In the genomic region with DNA sequence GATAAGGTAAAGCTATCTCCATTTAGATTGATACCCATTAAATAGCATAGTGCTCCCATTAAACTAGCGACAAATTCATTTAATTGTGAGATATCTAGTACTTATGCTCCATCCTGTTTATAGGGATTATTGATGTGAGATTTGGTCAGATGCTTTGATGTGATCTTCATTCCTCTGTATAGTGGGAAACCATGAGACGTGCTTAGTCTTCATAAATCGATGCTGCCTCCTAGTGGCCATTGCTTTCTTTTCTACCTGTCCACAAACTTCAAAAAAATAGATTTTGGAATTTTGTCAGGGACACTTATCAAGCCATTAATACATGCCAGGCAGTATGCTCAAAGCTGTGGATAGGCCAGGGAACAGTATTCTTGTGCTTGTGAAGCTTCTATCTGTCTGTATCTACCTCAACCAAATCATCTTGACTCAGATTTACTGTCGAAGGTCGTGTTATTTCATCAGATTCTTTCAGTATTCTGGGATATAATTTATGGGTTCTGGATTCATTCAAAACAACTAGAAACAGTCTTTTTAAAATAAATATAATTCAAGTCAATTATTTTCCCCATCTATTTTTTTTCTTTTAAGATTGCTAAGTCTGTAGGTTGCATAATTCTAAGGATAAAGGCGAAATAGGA, we compare ENCODE assay signal across 8 cellular contexts. TPM values are rescaled to one million over a fixed set of nuclear protein-coding genes. Genes with fewer than 3 reads are reported as not detected.
DNase-seq lines count a peak whose midpoint lies in the region; ATAC-seq and TF ChIP-seq lines count a peak whose summit lies in the region.

No MANE protein-coding gene starts in this region.

- no peaks in the 10 kb centered on the region for H3K4me1 ChIP-seq in osteoblast (ENCODE audit: insufficient read depth, low read length)

- no peak overlapping the region for H3K27ac ChIP-seq in osteoblast (ENCODE audit: low read depth, low read length)

- H3K36me3 ChIP-seq in osteoblast (ENCODE audit: insufficient read depth, low read length) = peaks cover 14% of the 10 kb centered on the region

- H2AFZ ChIP-seq in osteoblast (ENCODE audit: low read length) = no peak overlapping the region

- ATAC-seq in GM19455 (IDR thresholded peaks at IDR 0.05; ENCODE audit: unreplicated experiment) = peak; percentile 77
- ATAC-seq in HG03457 (IDR thresholded peaks at IDR 0.05; ENCODE audit: unreplicated experiment) = peak; percentile 73
- no peak for ATAC-seq in HG03097 (IDR thresholded peaks at IDR 0.05; ENCODE audit: low FRiP score, unreplicated experiment)

- TF ChIP-seq CTCF in foreskin fibroblast (IDR thresholded peaks at IDR 0.05; ENCODE audit: low read depth, low read length) (peak; percentile 74), osteoblast (IDR thresholded peaks at IDR 0.05; ENCODE audit: extremely low read depth, low read depth, low read length) (peak; percentile 84)

- DNase-seq in DMS153 treated with DMSO at 0.1 percent for 48 hours (lab: John Stamatoyannopoulos, UW; ENCODE audit: unreplicated experiment) (peak; percentile 8), NCI-H526 (lab: John Stamatoyannopoulos, UW) (peak; percentile 44 to 85), foreskin fibroblast (peak; percentile 47 to 80), osteoblast (ENCODE audit: insufficient read length, low spot score, missing footprints) (no peak)
- DNase-seq in activated CD8-positive, alpha-beta memory T cell treated with anti-CD3 and anti-CD28 coated beads, Interleukin-2, amount 50 U/mL, for 4 hours = peak; percentile 51

- no peaks in the 10 kb centered on the region for H4K20me1 ChIP-seq in osteoblast (ENCODE audit: insufficient read depth, low read length)

- H3K4me3 ChIP-seq in foreskin fibroblast (ENCODE audit: low read depth in 1 of 2, low read length in 2 of 2) = no peak overlapping the region
- no peak overlapping the region for H3K4me3 ChIP-seq in osteoblast (ENCODE audit: insufficient read depth, low read length)

- no peaks in the 10 kb centered on the region for H3K9me3 ChIP-seq in osteoblast (ENCODE audit: low read depth, low read length)

- H3K79me2 ChIP-seq in osteoblast (ENCODE audit: insufficient read depth, low read length) = no peaks in the 10 kb centered on the region

- H3K4me2 ChIP-seq in osteoblast (ENCODE audit: insufficient read depth, low read length) = no peak overlapping the region

- no peaks in the 10 kb centered on the region for H3K27me3 ChIP-seq in osteoblast (ENCODE audit: insufficient read depth, low read length)

RNA-seq across cellular contexts. Expression of a gene that starts 12.0 kb away (rescaled TPM):
- 33.0 and 43.8 TPM in 2 replicates for total RNA-seq in osteoblast

RNA-seq across cellular contexts. Expression of a gene that starts 28.5 kb away (rescaled TPM):
- total RNA-seq in osteoblast = 1.8 and 3.3 TPM in 2 replicates
